ENCODE assay signal across 26 cellular contexts in the genomic region with DNA sequence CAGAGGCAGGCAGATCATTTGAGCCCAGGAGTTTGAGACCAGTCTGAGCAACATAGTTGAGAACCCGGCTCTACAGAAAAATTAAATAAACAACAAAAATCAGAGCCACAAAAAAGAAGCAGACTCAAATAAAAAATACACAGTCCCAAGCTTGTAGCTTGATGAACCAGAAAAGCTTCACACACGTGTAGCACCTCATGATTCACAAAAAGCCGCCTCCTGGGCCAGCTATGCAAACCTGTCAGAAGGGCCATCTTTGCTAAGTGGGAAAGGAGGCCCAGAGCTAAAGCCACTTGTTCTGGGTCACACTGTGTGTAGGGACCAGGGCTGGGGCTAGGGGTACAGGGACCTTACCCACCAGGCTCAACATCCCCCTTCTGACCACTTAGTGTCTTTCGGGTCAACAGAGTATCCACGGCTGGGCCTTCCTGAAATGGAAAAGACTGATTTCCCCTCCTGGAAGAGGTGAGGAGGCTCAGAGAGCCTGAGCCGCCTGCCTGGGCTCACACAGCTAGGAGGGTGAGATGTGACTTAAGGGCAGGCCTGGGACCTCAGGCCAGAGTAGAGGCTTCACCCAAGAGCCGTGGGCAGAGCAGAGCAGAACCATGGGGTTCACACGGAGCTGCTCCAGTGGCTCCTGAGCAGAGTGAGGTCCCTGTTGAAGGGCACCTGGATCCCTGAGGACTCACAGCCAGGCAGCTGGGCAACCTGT.
"Had no signal": no experiment of that assay in that cellular context is flagged by ENCODE, and none has a peak within 500 bp of the region (broad histone marks: within the 10 kb centered on the region; RNA-seq: fewer than 3 reads in every experiment).

No MANE protein-coding gene starts in this region.

- ATAC-seq: activated CD8-positive, alpha-beta memory T cell treated with anti-CD3 and anti-CD28 coated beads, Interleukin-2, amount 10 ng/mL, durations not matched to agents 7 days and 5 days; activated naive CD4-positive, alpha-beta T cell treated with anti-CD3 and anti-CD28 coated beads, Interleukin-2, amount 50 U/mL, for 72 hours; Panc1 had no signal

- H3K36me3 ChIP-seq: brain microvascular endothelial cell, cardiac muscle cell had no signal

- H3K4me3 ChIP-seq: cardiac muscle cell had no signal

- H3K27ac ChIP-seq: brain microvascular endothelial cell, cardiac muscle cell had no signal

- FAIRE-seq: TTC549 had no signal

- H3K27ac Mint-ChIP-seq: activated B cell treated with CpG ODN at 0.5 μM for 24 hours; activated CD4-positive, alpha-beta T cell treated with anti-CD3 and anti-CD28 coated beads, Interleukin-2, amount 10 ng/mL, durations not matched to agents 24 days and 14 days; activated CD8-positive, alpha-beta memory T cell treated with anti-CD3 and anti-CD28 coated beads, Interleukin-2, amount 10 ng/mL, durations not matched to agents 7 days and 5 days; activated naive CD4-positive, alpha-beta T cell treated with anti-CD3 and anti-CD28 coated beads, Interleukin-2, amount 50 U/mL, for 72 hours; activated T-cell treated with anti-CD3 and anti-CD28 coated beads, Interleukin-2, amount 50 U/mL, for 24 hours; activated T-helper 1 cell treated with anti-CD3 and anti-CD28 coated beads, Interleukin-12 subunit alpha, Interleukin-12 subunit beta, Interleukin-2, Interleukin-4 antibody, amounts not matched to agents 30 ng/mL and 10 ng/mL and 1 ng/mL, durations not matched to agents 14 hours and 24 hours and 36 hours had no signal

- H3K36me3 Mint-ChIP-seq: activated CD8-positive, alpha-beta memory T cell treated with anti-CD3 and anti-CD28 coated beads, Interleukin-2, amount 10 ng/mL, durations not matched to agents 7 days and 5 days; activated naive CD4-positive, alpha-beta T cell treated with anti-CD3 and anti-CD28 coated beads, Interleukin-2, amount 50 U/mL, for 72 hours had no signal

- H3K27me3 ChIP-seq: brain microvascular endothelial cell, cardiac muscle cell had no signal

- DNase-seq: activated B cell treated with CpG ODN at 0.5 μM for 24 hours; activated CD4-positive, alpha-beta T cell treated with anti-CD3 and anti-CD28 coated beads for 1 hour; activated CD4-positive, alpha-beta T cell treated with anti-CD3 and anti-CD28 coated beads, Interleukin-2, amount 10 ng/mL, durations not matched to agents 24 days and 14 days; activated CD4-positive, alpha-beta T cell treated with anti-CD3 and anti-CD28 coated beads, Interleukin-2, amount 50 U/mL, for 48 hours; activated CD8-positive, alpha-beta memory T cell treated with anti-CD3 and anti-CD28 coated beads, Interleukin-2, amount 10 ng/mL, durations not matched to agents 7 days and 5 days; activated effector memory CD4-positive, alpha-beta T cell treated with Interleukin-2 at 50 U/mL for 16 hours; activated naive CD4-positive, alpha-beta T cell; activated T-cell treated with anti-CD3 and anti-CD28 coated beads, Interleukin-2, amount 50 U/mL, for 24 hours; brain microvascular endothelial cell; KG1; NCI-H1092; NCI-H1930; NCI-H226; NCI-H510A; NCI-H526 treated with DMSO at 0.1 percent for 48 hours; NCI-H82; OCI-M1; RPMI8226; SHP77 treated with DMSO at 0.1 percent for 48 hours; T-helper 2 cell; T1000 had no signal

- H3K4me3 Mint-ChIP-seq: activated B cell treated with CpG ODN at 0.5 μM for 24 hours; activated CD4-positive, alpha-beta T cell treated with anti-CD3 and anti-CD28 coated beads, Interleukin-2, amount 10 ng/mL, durations not matched to agents 24 days and 14 days; activated CD8-positive, alpha-beta memory T cell treated with anti-CD3 and anti-CD28 coated beads, Interleukin-2, amount 10 ng/mL, durations not matched to agents 7 days and 5 days; activated T-cell treated with anti-CD3 and anti-CD28 coated beads, Interleukin-2, amount 50 U/mL, for 24 hours; activated T-helper 1 cell treated with anti-CD3 and anti-CD28 coated beads, Interleukin-12 subunit alpha, Interleukin-12 subunit beta, Interleukin-2, Interleukin-4 antibody, amounts not matched to agents 30 ng/mL and 10 ng/mL and 1 ng/mL, durations not matched to agents 14 hours and 24 hours and 36 hours had no signal
